Comparison of ENCODE assay signal across 9 cellular contexts in the genomic region with DNA sequence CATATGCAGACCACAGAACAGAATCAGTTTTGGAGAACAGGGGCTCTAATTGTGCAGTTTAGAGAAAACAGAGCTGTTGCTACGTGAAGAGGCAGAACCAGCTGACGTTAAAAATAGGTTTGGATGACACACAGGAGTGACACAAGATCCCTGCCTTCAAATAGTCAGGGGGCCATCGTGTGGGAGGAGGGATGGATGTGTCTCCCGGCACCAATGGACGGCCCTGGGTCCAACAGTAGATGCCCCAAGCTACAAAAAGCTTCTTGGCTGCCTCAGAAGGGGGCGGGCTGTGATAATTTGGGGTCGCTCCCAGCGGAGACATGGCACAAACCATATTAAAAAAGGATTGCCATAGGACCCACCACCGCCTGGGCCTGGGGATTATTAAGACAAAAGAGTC.
DNase-seq lines count a peak whose midpoint lies in the region; ATAC-seq, FAIRE-seq and TF ChIP-seq lines count a peak whose summit lies in the region.
"Had no signal": no experiment of that assay in that cellular context is flagged by ENCODE, and none has a peak within 500 bp of the region (broad histone marks: within the 10 kb centered on the region; RNA-seq: fewer than 3 reads in every experiment).

No MANE protein-coding gene starts in this region.

- peaks cover 5% of the 10 kb centered on the region for H3K36me3 Mint-ChIP-seq in activated CD4-positive, alpha-beta T cell treated with anti-CD3 and anti-CD28 coated beads, Interleukin-2, amount 10 ng/mL, durations not matched to agents 24 days and 14 days (ENCODE audit: low read depth)
- H3K36me3 Mint-ChIP-seq in astrocyte (ENCODE audit: low read depth, unreplicated experiment) = peaks cover 2% of the 10 kb centered on the region

- H3K27me3 ChIP-seq in astrocyte (ENCODE audit: insufficient read depth, low read length) (no peaks in the 10 kb centered on the region), lung (ENCODE audit: control insufficient read depth, insufficient read depth) (no peaks in the 10 kb centered on the region), thyroid gland (no peaks in the 10 kb centered on the region), MG63 (no peaks in the 10 kb centered on the region)

- WGBS in lung, 2 donors = 73 to 77% methylated on average over 9 of the region's 9 CpGs
- WGBS in thyroid gland, 2 donors = 73 to 82% methylated on average over 9 of the region's 9 CpGs

- intact Hi-C loops in activated CD4-positive, alpha-beta T cell treated with anti-CD3 and anti-CD28 coated beads, Interleukin-2, amount 10 ng/mL, durations not matched to agents 24 days and 14 days (cut with micrococcal nuclease) = loop anchor here (1.0 to 2.0 kb wide), 3 partner anchors 23 to 201 kb away; no protein-coding TSS in a partner anchor
- intact Hi-C loops in thyroid gland (cut with DNase I) = no loop called here

- TF ChIP-seq POLR2A in thyroid gland (IDR thresholded peaks at IDR 0.05) = no peak

- no peak for DNase-seq in activated CD4-positive, alpha-beta T cell treated with anti-CD3 and anti-CD28 coated beads, Interleukin-2, amount 10 ng/mL, durations not matched to agents 24 days and 14 days
- DNase-seq in activated CD4-positive, alpha-beta T cell treated with anti-CD3 and anti-CD28 coated beads for 48 hours = no peak
- DNase-seq in astrocyte (ENCODE audit: low read depth) = peak; percentile 23
- no peak for DNase-seq in lung (ENCODE audit: low spot score)
- no peak for DNase-seq in thyroid gland
- DNase-seq in NCI-H510A treated with DMSO at 0.1 percent for 48 hours (lab: John Stamatoyannopoulos, UW) = no peak
- no peak for DNase-seq in MG63

- H3K9me3 ChIP-seq in astrocyte (ENCODE audit: insufficient read depth, low read depth, low read length) = no peaks in the 10 kb centered on the region
- H3K9me3 ChIP-seq in lung (ENCODE audit: control insufficient read depth in 2 of 2, insufficient read depth in 1 of 2, low read length in 1 of 2) = no peaks in the 10 kb centered on the region
- no peaks in the 10 kb centered on the region for H3K9me3 ChIP-seq in thyroid gland
- H3K9me3 ChIP-seq in MG63 = no peaks in the 10 kb centered on the region

- peak; percentile 9 for FAIRE-seq in astrocyte (lab: Jason Lieb, UNC)
- FAIRE-seq: frontal cortex had no signal

- H2AFZ ChIP-seq in astrocyte (ENCODE audit: low read depth, low read length) = no peak overlapping the region

- H3K36me3 ChIP-seq in astrocyte (ENCODE audit: insufficient read depth, low read length) (no peaks in the 10 kb centered on the region), lung (ENCODE audit: control insufficient read depth in 2 of 2, insufficient read depth in 2 of 2, low read length in 2 of 2) (no peaks in the 10 kb centered on the region), thyroid gland (no peaks in the 10 kb centered on the region), MG63 (no peaks in the 10 kb centered on the region)

- TF ChIP-seq CTCF in astrocyte (IDR thresholded peaks at IDR 0.05; ENCODE audit: insufficient read depth, low read depth, low read length) = no peak
- no peak for TF ChIP-seq CTCF in lung (IDR thresholded peaks at IDR 0.05; ENCODE audit: control extremely low read depth, extremely low read depth)
- no peak for TF ChIP-seq CTCF in thyroid gland (IDR thresholded peaks at IDR 0.05)

- ATAC-seq in lung (ENCODE audit: insufficient read depth, low FRiP score) (no peak), HG03139 (IDR thresholded peaks at IDR 0.05; ENCODE audit: unreplicated experiment) (no peak)

- peak overlapping the region; percentile 81 for H3K4me3 Mint-ChIP-seq in activated CD4-positive, alpha-beta T cell treated with anti-CD3 and anti-CD28 coated beads, Interleukin-2, amount 10 ng/mL, durations not matched to agents 24 days and 14 days
- no peak overlapping the region for H3K4me3 Mint-ChIP-seq in astrocyte (ENCODE audit: unreplicated experiment)

- no peaks in the 10 kb centered on the region for H3K27me3 Mint-ChIP-seq in activated CD4-positive, alpha-beta T cell treated with anti-CD3 and anti-CD28 coated beads, Interleukin-2, amount 10 ng/mL, durations not matched to agents 24 days and 14 days
- no peaks in the 10 kb centered on the region for H3K27me3 Mint-ChIP-seq in astrocyte (ENCODE audit: low read depth, unreplicated experiment)

- H3K9me3 Mint-ChIP-seq in activated CD4-positive, alpha-beta T cell treated with anti-CD3 and anti-CD28 coated beads, Interleukin-2, amount 10 ng/mL, durations not matched to agents 24 days and 14 days = no peaks in the 10 kb centered on the region
- H3K9me3 Mint-ChIP-seq in astrocyte (ENCODE audit: unreplicated experiment) = no peaks in the 10 kb centered on the region

- H3K79me2 ChIP-seq in astrocyte (ENCODE audit: insufficient read depth, low read length) = peaks cover 29% of the 10 kb centered on the region

- H3K4me3 ChIP-seq in astrocyte (ENCODE audit: insufficient read depth, low read depth, low read length) = no peak overlapping the region
- H3K4me3 ChIP-seq in lung = no peak overlapping the region
- H3K4me3 ChIP-seq in thyroid gland (replicated peaks in 1 of 3) = no peak overlapping the region
- H3K4me3 ChIP-seq in MG63 = no peak overlapping the region

- H3K4me1 ChIP-seq in astrocyte (ENCODE audit: insufficient read depth, low read length) (peaks cover 18% of the 10 kb centered on the region), lung (ENCODE audit: control insufficient read depth in 2 of 2, insufficient read depth in 2 of 2, low read length in 2 of 2) (peaks cover 19 to 37% of the 10 kb centered on the region in 2 donors), thyroid gland (peaks cover 32 to 45% of the 10 kb centered on the region in 2 donors)

- H4K20me1 ChIP-seq in astrocyte (ENCODE audit: insufficient read depth, low read length) = peaks cover 79% of the 10 kb centered on the region

- H3K4me2 ChIP-seq in astrocyte (ENCODE audit: low read length) = peak overlapping the region; percentile 45

- H3K4me1 Mint-ChIP-seq in activated CD4-positive, alpha-beta T cell treated with anti-CD3 and anti-CD28 coated beads, Interleukin-2, amount 10 ng/mL, durations not matched to agents 24 days and 14 days = peaks cover 83% of the 10 kb centered on the region
- H3K4me1 Mint-ChIP-seq in astrocyte (ENCODE audit: low read depth, unreplicated experiment) = peaks cover 74% of the 10 kb centered on the region

- H3K27ac ChIP-seq in astrocyte (ENCODE audit: low read depth, low read length) = peak overlapping the region; percentile 48
- H3K27ac ChIP-seq in lung (ENCODE audit: low read depth in 1 of 2, low read length in 1 of 2) = peak overlapping the region; percentile 21 to 76
- peak overlapping the region; percentile 10 to 59 (median 11) for H3K27ac ChIP-seq in thyroid gland

- H3K9ac ChIP-seq in astrocyte (ENCODE audit: low read length) = peak overlapping the region; percentile 40

- H3K27ac Mint-ChIP-seq in activated CD4-positive, alpha-beta T cell treated with anti-CD3 and anti-CD28 coated beads, Interleukin-2, amount 10 ng/mL, durations not matched to agents 24 days and 14 days = peak overlapping the region; percentile 97
- peak overlapping the region; percentile 50 for H3K27ac Mint-ChIP-seq in astrocyte (ENCODE audit: unreplicated experiment)
